Comparison of ENCODE assay signal across 14 cellular contexts in the genomic region with DNA sequence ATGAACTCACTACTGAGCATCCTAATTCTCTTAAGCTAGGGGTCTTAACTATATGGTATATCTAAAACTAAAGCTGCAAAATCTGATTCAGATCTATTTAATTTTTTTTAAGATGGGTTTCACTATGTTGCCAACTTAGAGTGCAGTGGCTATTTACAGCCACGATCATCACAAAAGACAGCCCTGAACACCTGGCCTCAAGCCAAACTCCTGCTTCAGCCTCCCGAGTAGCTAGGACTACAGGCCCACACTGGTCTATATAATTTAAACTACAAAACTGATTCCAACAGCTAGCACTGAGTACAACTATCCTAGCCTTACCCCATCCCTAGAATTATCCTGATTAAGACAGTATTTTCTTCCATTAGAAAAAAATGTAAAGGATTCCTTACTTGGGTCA. TPM values are rescaled to one million over a fixed set of nuclear protein-coding genes. Genes with fewer than 3 reads are reported as not detected.
DNase-seq lines count a peak whose midpoint lies in the region; TF ChIP-seq lines count a peak whose summit lies in the region.
"Had no signal": no experiment of that assay in that cellular context is flagged by ENCODE, and none has a peak within 500 bp of the region (broad histone marks: within the 10 kb centered on the region; RNA-seq: fewer than 3 reads in every experiment).

No MANE protein-coding gene starts in this region.

- H3K27ac ChIP-seq in substantia nigra (ENCODE audit: low read depth, low read length, poor library complexity, severe bottlenecking) (no peak overlapping the region), PC-9 (no peak overlapping the region), coronary artery (no peak overlapping the region)
- H3K27ac ChIP-seq: A549, thoracic aorta had no signal

- H3K36me3 ChIP-seq in PC-9 (ENCODE audit: low read depth): no peaks in the 10 kb centered on the region
- H3K36me3 ChIP-seq: thoracic aorta had no signal

- H2AFZ ChIP-seq in PC-9: no peak overlapping the region

- DNase-seq in NCI-H2081 (lab: John Stamatoyannopoulos, UW): peak; percentile 38 to 70
- no peak for DNase-seq in NCI-H2081 treated with DMSO at 0.1 percent for 48 hours (lab: John Stamatoyannopoulos, UW)
- peak; percentile 41 for DNase-seq in NCI-H748 (lab: John Stamatoyannopoulos, UW; ENCODE audit: unreplicated experiment)
- DNase-seq in head of caudate nucleus: peak in 34 of 42 donors; percentile 13 to 82 (median 40)
- peak in 26 of 49 donors; percentile 3 to 78 (median 16) for DNase-seq in substantia nigra (lab: John Stamatoyannopoulos, UW)
- DNase-seq in GM03348 (ENCODE audit: low spot score): no peak
- DNase-seq in PC-9: no peak
- DNase-seq in coronary artery (ENCODE audit: low spot score): no peak
- DNase-seq: activated naive CD4-positive, alpha-beta T cell treated with anti-CD3 and anti-CD28 coated beads for 36 hours; DND-41; naive B cell; T1000 had no signal

- no peaks in the 10 kb centered on the region for H3K9me2 ChIP-seq in PC-9 (ENCODE audit: insufficient read depth)

- H3K27me3 ChIP-seq in PC-9 (ENCODE audit: insufficient read depth, low read depth): no peaks in the 10 kb centered on the region

- POLR2A ChIA-PET in PC-9 (lab: Charles Lee; ENCODE audit: unreplicated experiment): no interaction called here

- no peaks in the 10 kb centered on the region for H3F3A ChIP-seq in PC-9 (ENCODE audit: insufficient read depth, low read depth)

- H3K9me3 ChIP-seq in PC-9 (ENCODE audit: insufficient read depth, low read depth): no peaks in the 10 kb centered on the region
- H3K9me3 ChIP-seq: A549, thoracic aorta had no signal

- no peaks in the 10 kb centered on the region for H3K4me1 ChIP-seq in PC-9 (replicated peaks; ENCODE audit: insufficient read depth)
- H3K4me1 ChIP-seq: A549 had no signal

- intact Hi-C loops in head of caudate nucleus (cut with DNase I): no loop called here
- intact Hi-C loops in PC-9 (cut with micrococcal nuclease; ENCODE audit: unreplicated experiment): no loop called here

- TF ChIP-seq CTCF in PC-9 (conservative IDR thresholded peaks at IDR 0.05) (no peak), coronary artery (IDR thresholded peaks at IDR 0.05) (no peak)

- H3K4me3 ChIP-seq in PC-9 (no peak overlapping the region), coronary artery (no peak overlapping the region)
- H3K4me3 ChIP-seq: A549, thoracic aorta had no signal

- H3K79me2 ChIP-seq in PC-9 (ENCODE audit: low read depth): peaks cover 26% of the 10 kb centered on the region

- CTCF ChIA-PET in PC-9 (lab: Charles Lee): no interaction called here

- H3K4me2 ChIP-seq in PC-9: no peak overlapping the region
- H3K4me2 ChIP-seq: A549 had no signal

- H4K20me1 ChIP-seq in PC-9 (ENCODE audit: insufficient read depth): 0 out of 2 replicates have a peak, but pooled peaks cover 5% of the 10 kb centered on the region

- no TSS peak for BruUV-seq in PC-9 (replicated peaks; lab: Mats Ljungman, UMichigan)

RNA-seq across cellular contexts. Expression of gene EIF4G3, which starts 37.1 kb away (rescaled TPM):
- total RNA-seq in PC-9 (2021): 52.6 and 63.2 TPM in 2 replicates

Comparison
In these comparisons a context has a peak if more than half of its experiments do, and no peak if none do; other contexts are left out.
1. DNase-seq: peak in NCI-H2081 (2 of 2), NCI-H748 (single experiment), head of caudate nucleus (34 of 42) and substantia nigra (26 of 49); none in NCI-H2081 treated with DMSO at 0.1 percent for 48 hours (single experiment), GM03348 (single experiment), PC-9 (0 of 2) and coronary artery (single experiment).